17 cellular contexts compared by ENCODE assay signal in genomic region chr10:3747248-3747960, GRCh38. TPM values are rescaled to one million over a fixed set of nuclear protein-coding genes. Genes with fewer than 3 reads are reported as not detected.
DNase-seq lines count a peak whose midpoint lies in the region; ATAC-seq and TF ChIP-seq lines count a peak whose summit lies in the region.
"Had no signal": no experiment of that assay in that cellular context is flagged by ENCODE, and none has a peak within 500 bp of the region (broad histone marks: within the 10 kb centered on the region; RNA-seq: fewer than 3 reads in every experiment).

No MANE protein-coding gene starts in this region.

- H4K8ac ChIP-seq in mesenchymal stem cell (ENCODE audit: low read length) = no peak overlapping the region

- ATAC-seq in gastroesophageal sphincter (peak; percentile 56), thoracic aorta (ENCODE audit: insufficient number of reproducible peaks, low FRiP score, low read depth) (no peak)

- H3K4me3 Mint-ChIP-seq in CD4-positive, alpha-beta memory T cell = no peak overlapping the region
- H3K4me3 Mint-ChIP-seq: dendritic cell treated with granulocyte-macrophage colony-stimulating factor and Interleukin-4, amounts not matched to agents 40 ng/mL and 50 ng/mL, for 4 days; stimulated activated naive CD8-positive, alpha-beta T cell treated with anti-CD3 and anti-CD28 coated beads, Interleukin-15, Interleukin-2, amounts not matched to agents 100 ng/mL and 50 ng/mL, for 24 hours had no signal

- H4K91ac ChIP-seq in mesenchymal stem cell (ENCODE audit: low read length) = peak overlapping the region; percentile 90

- peak overlapping the region in 1 of 2 experiments; percentile 17 for H3K4ac ChIP-seq in mesenchymal stem cell (ENCODE audit: low read depth in 1 of 2, low read length in 2 of 2)

- H3K9me3 ChIP-seq in gastroesophageal sphincter (no peaks in the 10 kb centered on the region), mesenchymal stem cell (ENCODE audit: control insufficient read depth, low read length) (no peaks in the 10 kb centered on the region), thoracic aorta (no peaks in the 10 kb centered on the region)
- H3K9me3 ChIP-seq in CD4-positive, alpha-beta memory T cell (ENCODE audit: control insufficient read depth in 1 of 2, low read length in 2 of 2) = no peaks in the 10 kb centered on the region

- WGBS in gastroesophageal sphincter (ENCODE audit: low coverage in 1 of 2), 2 donors = 58% methylated on average over 14 to 17 of the region's 27 CpGs
- WGBS in mesenchymal stem cell = 92% methylated on average over 27 of the region's 27 CpGs

- H3K18ac ChIP-seq in mesenchymal stem cell (ENCODE audit: low read depth in 1 of 2, low read length in 2 of 2) = peak overlapping the region in 1 of 2 experiments; percentile 25

- no peak overlapping the region for H2BK5ac ChIP-seq in mesenchymal stem cell (ENCODE audit: low read depth, low read length, poor library complexity, severe bottlenecking)

- no peaks in the 10 kb centered on the region for H3K79me1 ChIP-seq in mesenchymal stem cell (replicated peaks; ENCODE audit: low read length, poor library complexity, severe bottlenecking)

- no peaks in the 10 kb centered on the region for H3K36me3 Mint-ChIP-seq in CD4-positive, alpha-beta memory T cell

- no peak overlapping the region for H2AFZ ChIP-seq in mesenchymal stem cell (ENCODE audit: low read depth, low read length)

- no peak overlapping the region for H3K23ac ChIP-seq in mesenchymal stem cell (ENCODE audit: low read length in 2 of 2)

- no peaks in the 10 kb centered on the region for H3K27me3 ChIP-seq in gastroesophageal sphincter
- H3K27me3 ChIP-seq in mesenchymal stem cell (ENCODE audit: control insufficient read depth in 1 of 2, insufficient read depth in 1 of 2, low read length in 2 of 2) = no peaks in the 10 kb centered on the region
- H3K27me3 ChIP-seq in thoracic aorta (replicated peaks; ENCODE audit: insufficient read depth) = no peaks in the 10 kb centered on the region
- no peaks in the 10 kb centered on the region for H3K27me3 ChIP-seq in CD4-positive, alpha-beta memory T cell (ENCODE audit: insufficient read depth, low read length)
- H3K27me3 ChIP-seq: BLaER1 treated with 17β-estradiol and CSF1 and Interleukin-3, amounts not matched to agents 10 nM and 100 nM had no signal

- H3K4me3 ChIP-seq in gastroesophageal sphincter (no peak overlapping the region), mesenchymal stem cell (ENCODE audit: insufficient read depth in 1 of 2, low read depth in 1 of 2, low read length in 2 of 2) (no peak overlapping the region), thoracic aorta (peak overlapping the region; percentile 57)
- H3K4me3 ChIP-seq in CD4-positive, alpha-beta memory T cell (ENCODE audit: low read length in 2 of 2) = no peak overlapping the region
- H3K4me3 ChIP-seq: BLaER1 treated with 17β-estradiol and CSF1 and Interleukin-3, amounts not matched to agents 10 nM and 100 nM had no signal

- peak overlapping the region; percentile 56 to 89 (median 80) for H3K27ac ChIP-seq in gastroesophageal sphincter
- no peak overlapping the region for H3K27ac ChIP-seq in mesenchymal stem cell (ENCODE audit: low read length, poor library complexity, severe bottlenecking)
- H3K27ac ChIP-seq in thoracic aorta = peak overlapping the region; percentile 70 to 85
- no peak overlapping the region for H3K27ac ChIP-seq in CD4-positive, alpha-beta memory T cell (ENCODE audit: low read depth, low read length)
- H3K27ac ChIP-seq: 22Rv1; BLaER1 treated with 17β-estradiol and CSF1 and Interleukin-3, amounts not matched to agents 10 nM and 100 nM had no signal

- no peak overlapping the region for H2BK15ac ChIP-seq in mesenchymal stem cell (ENCODE audit: low read depth, poor library complexity, severe bottlenecking)

- no peaks in the 10 kb centered on the region for H3K36me3 ChIP-seq in gastroesophageal sphincter
- H3K36me3 ChIP-seq in mesenchymal stem cell (ENCODE audit: control insufficient read depth in 1 of 2, insufficient read depth in 2 of 2, low read depth in 1 of 2, low read length in 2 of 2) = no peaks in the 10 kb centered on the region
- no peaks in the 10 kb centered on the region for H3K36me3 ChIP-seq in thoracic aorta
- H3K36me3 ChIP-seq in CD4-positive, alpha-beta memory T cell (ENCODE audit: insufficient read depth, low read length) = no peaks in the 10 kb centered on the region
- H3K36me3 ChIP-seq: BLaER1 treated with 17β-estradiol and CSF1 and Interleukin-3, amounts not matched to agents 10 nM and 100 nM had no signal

- DNase-seq in NCI-H748 (lab: John Stamatoyannopoulos, UW; ENCODE audit: unreplicated experiment) = peak; percentile 31
- no peak for DNase-seq in NCI-H748 treated with DMSO at 0.1 percent for 48 hours (lab: John Stamatoyannopoulos, UW)
- no peak for DNase-seq in mesenchymal stem cell
- no peak for DNase-seq in thoracic aorta (ENCODE audit: low spot score)
- DNase-seq in NCI-H1694 (lab: John Stamatoyannopoulos, UW) = no peak
- no peak for DNase-seq in CD4-positive, alpha-beta memory T cell
- DNase-seq in HK-2 (ENCODE audit: unreplicated experiment) = no peak
- DNase-seq: activated gamma-delta T cell treated with Interleukin-2 at 50 U/mL for 16 hours; DMS53; NCI-H69; occipital lobe; stimulated activated CD4-positive, alpha-beta T cell treated with anti-CD3 and anti-CD28 coated beads, Interleukin-12 subunit alpha, Interleukin-12 subunit beta, amount 100 ng/mL, for 4 hours had no signal

- no peak for TF ChIP-seq EP300 in gastroesophageal sphincter (IDR thresholded peaks at IDR 0.05)

- intact Hi-C loops in CD4-positive, alpha-beta memory T cell (cut with micrococcal nuclease) = no loop called here

- POLR2A ChIA-PET in CD4-positive, alpha-beta memory T cell (lab: Charles Lee; ENCODE audit: partially characterized antibody) = no interaction called here

- CTCF ChIA-PET in CD4-positive, alpha-beta memory T cell (lab: Charles Lee; ENCODE audit: partially characterized antibody) = no interaction called here

- no peak for TF ChIP-seq CTCF in gastroesophageal sphincter (IDR thresholded peaks at IDR 0.05)
- TF ChIP-seq CTCF in thoracic aorta (IDR thresholded peaks at IDR 0.05) = no peak

- H3K14ac ChIP-seq in mesenchymal stem cell (ENCODE audit: low read length in 2 of 2) = peak overlapping the region in 1 of 2 experiments; percentile 30

- no peak overlapping the region for H3K27ac Mint-ChIP-seq in CD4-positive, alpha-beta memory T cell
- H3K27ac Mint-ChIP-seq: dendritic cell treated with granulocyte-macrophage colony-stimulating factor and Interleukin-4, amounts not matched to agents 40 ng/mL and 50 ng/mL, for 4 days; stimulated activated naive CD8-positive, alpha-beta T cell treated with anti-CD3 and anti-CD28 coated beads, Interleukin-15, Interleukin-2, amounts not matched to agents 100 ng/mL and 50 ng/mL, for 24 hours had no signal

- no peak overlapping the region for H2BK120ac ChIP-seq in mesenchymal stem cell (ENCODE audit: low read depth, low read length)

- no peak overlapping the region for H3K4me2 ChIP-seq in mesenchymal stem cell (ENCODE audit: low read length, poor library complexity, severe bottlenecking)

- H2BK12ac ChIP-seq in mesenchymal stem cell (ENCODE audit: low read length in 2 of 2) = peak overlapping the region in 1 of 2 experiments; percentile 70

- peaks cover 0 to 5% (median 1%) of the 10 kb centered on the region in 4 donors for H3K4me1 Mint-ChIP-seq in CD4-positive, alpha-beta memory T cell

- H2AK5ac ChIP-seq in mesenchymal stem cell (ENCODE audit: low read length, severe bottlenecking) = no peak overlapping the region

- H3K9me3 Mint-ChIP-seq in CD4-positive, alpha-beta memory T cell = no peaks in the 10 kb centered on the region
- H3K9me3 Mint-ChIP-seq: dendritic cell treated with granulocyte-macrophage colony-stimulating factor and Interleukin-4, amounts not matched to agents 40 ng/mL and 50 ng/mL, for 4 days; stimulated activated naive CD8-positive, alpha-beta T cell treated with anti-CD3 and anti-CD28 coated beads, Interleukin-15, Interleukin-2, amounts not matched to agents 100 ng/mL and 50 ng/mL, for 24 hours had no signal

- H3K4me1 ChIP-seq in gastroesophageal sphincter (peaks cover 0 to 47% (median 23%) of the 10 kb centered on the region in 3 donors), mesenchymal stem cell (ENCODE audit: control insufficient read depth, insufficient read depth, low read depth, low read length) (peaks cover 8% of the 10 kb centered on the region), thoracic aorta (ENCODE audit: control insufficient read depth in 1 of 2, low read depth in 2 of 2) (peaks cover 20 to 40% of the 10 kb centered on the region in 2 donors)
- no peaks in the 10 kb centered on the region for H3K4me1 ChIP-seq in CD4-positive, alpha-beta memory T cell (ENCODE audit: insufficient read depth, low read length)

- no peaks in the 10 kb centered on the region for H3K27me3 Mint-ChIP-seq in CD4-positive, alpha-beta memory T cell
- H3K27me3 Mint-ChIP-seq: stimulated activated naive CD8-positive, alpha-beta T cell treated with anti-CD3 and anti-CD28 coated beads, Interleukin-15, Interleukin-2, amounts not matched to agents 100 ng/mL and 50 ng/mL, for 24 hours had no signal

- no peak overlapping the region for H3K9ac ChIP-seq in mesenchymal stem cell (ENCODE audit: low read length)
- H3K9ac ChIP-seq: BLaER1 treated with 17β-estradiol and CSF1 and Interleukin-3, amounts not matched to agents 10 nM and 100 nM had no signal

- TF ChIP-seq POLR2A in gastroesophageal sphincter (IDR thresholded peaks at IDR 0.05) = no peak

RNA-seq across cellular contexts. Expression of gene KLF6, which starts 37.6 kb away (rescaled TPM):
- total RNA-seq in gastroesophageal sphincter (100 to 1,000 TPM in 2 of 4 donors, 10 to 100 TPM in 2; 90.3 to 113 (median 105) TPM), thoracic aorta (100 to 1,000 TPM; 170 to 201 TPM)
- 195 TPM for polyA plus RNA-seq in mesenchymal stem cell (2013, experiment 1 of 2)
- 183 TPM for polyA plus RNA-seq in mesenchymal stem cell (2013, experiment 2 of 2)
- 100 to 1,000 TPM; 291 to 311 TPM for total RNA-seq in CD4-positive, alpha-beta memory T cell
- 100 to 1,000 TPM; 814 to 865 TPM for polyA plus RNA-seq in CD4-positive, alpha-beta memory T cell

Comparison
In these comparisons a context has a peak if more than half of its experiments do, and no peak if none do; other contexts are left out.
1. H3K27ac ChIP-seq: peak in gastroesophageal sphincter (4 of 4) and thoracic aorta (2 of 2); none in mesenchymal stem cell (single experiment) and CD4-positive, alpha-beta memory T cell (single experiment).